In the genomic region with DNA sequence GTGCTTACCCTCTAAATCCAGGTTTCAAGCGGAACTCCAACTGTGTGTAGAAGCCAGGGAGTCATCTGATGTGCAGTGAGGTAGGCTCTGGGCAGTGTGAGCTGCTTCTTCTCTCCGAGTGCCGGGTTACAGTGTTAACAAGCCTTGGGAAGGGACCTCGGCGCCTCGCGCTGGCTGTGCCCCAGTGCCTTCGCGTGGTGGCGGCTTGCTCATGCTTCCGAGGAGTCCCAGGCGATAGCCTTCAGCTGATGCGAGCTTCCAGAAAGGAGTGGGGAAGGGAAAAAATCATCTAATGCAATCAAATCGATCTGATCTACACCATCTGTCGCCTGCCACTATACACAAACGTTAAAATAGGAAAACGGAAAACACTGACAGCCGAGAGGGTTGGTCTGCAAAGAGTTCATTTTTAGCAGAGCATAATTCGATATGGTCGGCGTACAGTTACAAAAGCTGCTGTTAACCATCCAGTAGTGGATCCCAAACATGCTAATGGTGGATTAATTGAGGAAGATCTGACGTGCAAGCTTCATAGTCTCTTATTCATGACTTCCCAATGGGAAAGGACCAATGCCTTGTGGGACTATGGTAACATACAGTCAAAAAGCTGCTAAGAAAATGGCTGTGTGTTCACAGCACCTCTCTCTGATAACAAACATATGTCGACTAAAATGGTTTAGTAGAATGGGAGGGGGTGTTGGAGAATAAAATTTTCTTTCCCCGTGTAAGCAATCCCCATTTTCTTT, we compare ENCODE assay signal across 9 cellular contexts.
DNase-seq lines count a peak whose midpoint lies in the region; ATAC-seq and TF ChIP-seq lines count a peak whose summit lies in the region.
"Had no signal": no experiment of that assay in that cellular context is flagged by ENCODE, and none has a peak within 500 bp of the region (broad histone marks: within the 10 kb centered on the region; RNA-seq: fewer than 3 reads in every experiment).

No MANE protein-coding gene starts in this region.

- no peak overlapping the region for H3K23ac ChIP-seq in mesenchymal stem cell (ENCODE audit: low read length in 2 of 2)

- ATAC-seq in HG02981 (IDR thresholded peaks at IDR 0.05; ENCODE audit: unreplicated experiment): no peak

- no peak overlapping the region for H2AK5ac ChIP-seq in mesenchymal stem cell (ENCODE audit: low read length, severe bottlenecking)

- peaks cover 17% of the 10 kb centered on the region; the same call in 1 of the 2 replicates for H3F3A ChIP-seq in GM23248 (ENCODE audit: insufficient read depth)

- H2AFZ ChIP-seq in GM23248 (peak overlapping the region; percentile 39; the same call in 1 of the 2 replicates), mesenchymal stem cell (ENCODE audit: low read depth, low read length) (no peak overlapping the region)

- in situ Hi-C loops in GM23248 (cut with MboI): loop anchor here (10.0 to 25.0 kb wide), 2 partner anchors 415 to 1087 kb away; no protein-coding TSS in a partner anchor

- H3K9me2 ChIP-seq in GM23248 (ENCODE audit: insufficient read depth): no peaks in the 10 kb centered on the region

- no peak for TF ChIP-seq CTCF in AG09309 (IDR thresholded peaks at IDR 0.05; ENCODE audit: control insufficient read depth, insufficient read depth, low read depth, low read length, missing control alignments)

- no peak overlapping the region for H4K8ac ChIP-seq in mesenchymal stem cell (ENCODE audit: low read length)

- H3K27ac ChIP-seq in GM23248 (no peak overlapping the region), mesenchymal stem cell (ENCODE audit: low read length, poor library complexity, severe bottlenecking) (no peak overlapping the region)

- H3K9me3 ChIP-seq in GM23248 (ENCODE audit: low read depth): no peaks in the 10 kb centered on the region
- no peaks in the 10 kb centered on the region for H3K9me3 ChIP-seq in adipocyte (ENCODE audit: control insufficient read depth, low read length)
- H3K9me3 ChIP-seq in mesenchymal stem cell (ENCODE audit: control insufficient read depth, low read length): no peaks in the 10 kb centered on the region

- WGBS in GM23248 (ENCODE audit: low coverage in 1 of 2, low lambda C conversion rate in 2 of 2, missing lambda C conversion rate in 2 of 2), 2 experiments: 7 to 8% methylated on average over 24 of the region's 24 CpGs
- WGBS in mesenchymal stem cell: 31% methylated on average over 15 of the region's 24 CpGs

- H4K91ac ChIP-seq in mesenchymal stem cell (ENCODE audit: low read length): no peak overlapping the region

- no peak overlapping the region for H3K18ac ChIP-seq in mesenchymal stem cell (ENCODE audit: low read depth in 1 of 2, low read length in 2 of 2)

- H3K14ac ChIP-seq in mesenchymal stem cell (ENCODE audit: low read length in 2 of 2): no peak overlapping the region

- no peak for DNase-seq in AG09309 (ENCODE audit: low read depth)
- peak; percentile 59 for DNase-seq in GM23248
- DNase-seq in adipocyte (ENCODE audit: low read depth): peak; percentile 36
- DNase-seq in mesenchymal stem cell: no peak
- no peak for DNase-seq in stimulated activated CD4-positive, alpha-beta T cell treated with anti-CD3 and anti-CD28 coated beads, Interleukin-2, amount 100 ng/mL, for 24 hours
- no peak for DNase-seq in stimulated activated CD4-positive, alpha-beta T cell treated with anti-CD3 and anti-CD28 coated beads, Interleukin-4, amount 100 ng/mL, for 4 hours
- DNase-seq in mucosa of gallbladder (ENCODE audit: low spot score): no peak
- DNase-seq: naive B cell had no signal

- H3K4me2 ChIP-seq in GM23248 (ENCODE audit: unreplicated experiment) (peak overlapping the region; percentile 81), mesenchymal stem cell (ENCODE audit: low read length, poor library complexity, severe bottlenecking) (peak overlapping the region; percentile 12)

- no peak overlapping the region for H2BK12ac ChIP-seq in mesenchymal stem cell (ENCODE audit: low read length in 2 of 2)

- no peaks in the 10 kb centered on the region for H3K27me3 ChIP-seq in GM23248 (replicated peaks; ENCODE audit: insufficient read depth)
- H3K27me3 ChIP-seq in adipocyte (replicated peaks; ENCODE audit: control insufficient read depth, insufficient read depth, low read length): peaks cover 20% of the 10 kb centered on the region
- H3K27me3 ChIP-seq in mesenchymal stem cell (ENCODE audit: control insufficient read depth in 1 of 2, insufficient read depth in 1 of 2, low read length in 2 of 2): peaks cover 12 to 26% of the 10 kb centered on the region in 2 experiments

- no peak overlapping the region for H2BK5ac ChIP-seq in mesenchymal stem cell (ENCODE audit: low read depth, low read length, poor library complexity, severe bottlenecking)

- H3K4ac ChIP-seq in mesenchymal stem cell (ENCODE audit: low read depth in 1 of 2, low read length in 2 of 2): no peak overlapping the region

- H2BK120ac ChIP-seq in mesenchymal stem cell (ENCODE audit: low read depth, low read length): no peak overlapping the region

- H2BK15ac ChIP-seq in mesenchymal stem cell (ENCODE audit: low read depth, poor library complexity, severe bottlenecking): no peak overlapping the region

- peaks cover 35% of the 10 kb centered on the region for H3K4me1 ChIP-seq in GM23248 (ENCODE audit: insufficient read depth)
- peaks cover 26% of the 10 kb centered on the region for H3K4me1 ChIP-seq in adipocyte (ENCODE audit: control insufficient read depth, insufficient read depth, low read length)
- H3K4me1 ChIP-seq in mesenchymal stem cell (ENCODE audit: control insufficient read depth, insufficient read depth, low read depth, low read length): peaks cover 17% of the 10 kb centered on the region

- H3K4me3 ChIP-seq in AG09309 (ENCODE audit: control insufficient read depth, low read depth, low read length) (peak overlapping the region; percentile 43), GM23248 (peak overlapping the region; percentile 70), adipocyte (ENCODE audit: low read length) (peak overlapping the region; percentile 72), mesenchymal stem cell (ENCODE audit: insufficient read depth in 1 of 2, low read depth in 1 of 2, low read length in 2 of 2) (peak overlapping the region in 1 of 2 experiments; percentile 72)

- H3K9ac ChIP-seq in GM23248 (no peak overlapping the region), adipocyte (ENCODE audit: low read length) (no peak overlapping the region), mesenchymal stem cell (ENCODE audit: low read length) (no peak overlapping the region)

- no peaks in the 10 kb centered on the region for H4K20me1 ChIP-seq in GM23248 (ENCODE audit: insufficient read depth)

- H3K79me1 ChIP-seq in mesenchymal stem cell (replicated peaks; ENCODE audit: low read length, poor library complexity, severe bottlenecking): no peaks in the 10 kb centered on the region

- H3K36me3 ChIP-seq in GM23248 (ENCODE audit: low read depth) (no peaks in the 10 kb centered on the region), adipocyte (ENCODE audit: control insufficient read depth, insufficient read depth, low read length, severe bottlenecking) (no peaks in the 10 kb centered on the region), mesenchymal stem cell (ENCODE audit: control insufficient read depth in 1 of 2, insufficient read depth in 2 of 2, low read depth in 1 of 2, low read length in 2 of 2) (no peaks in the 10 kb centered on the region)

- no peaks in the 10 kb centered on the region for H3K79me2 ChIP-seq in GM23248 (ENCODE audit: insufficient read depth)

Comparison
In these comparisons a context has a peak if more than half of its experiments do, and no peak if none do; other contexts are left out.
1. DNase-seq: peak in GM23248 (single experiment) and adipocyte (single experiment); none in AG09309 (single experiment), mesenchymal stem cell (single experiment), stimulated activated CD4-positive, alpha-beta T cell treated with anti-CD3 and anti-CD28 coated beads, Interleukin-2, amount 100 ng/mL, for 24 hours (0 of 2), stimulated activated CD4-positive, alpha-beta T cell treated with anti-CD3 and anti-CD28 coated beads, Interleukin-4, amount 100 ng/mL, for 4 hours (0 of 2) and mucosa of gallbladder (single experiment).